10 cellular contexts compared by ENCODE assay signal in the genomic region with DNA sequence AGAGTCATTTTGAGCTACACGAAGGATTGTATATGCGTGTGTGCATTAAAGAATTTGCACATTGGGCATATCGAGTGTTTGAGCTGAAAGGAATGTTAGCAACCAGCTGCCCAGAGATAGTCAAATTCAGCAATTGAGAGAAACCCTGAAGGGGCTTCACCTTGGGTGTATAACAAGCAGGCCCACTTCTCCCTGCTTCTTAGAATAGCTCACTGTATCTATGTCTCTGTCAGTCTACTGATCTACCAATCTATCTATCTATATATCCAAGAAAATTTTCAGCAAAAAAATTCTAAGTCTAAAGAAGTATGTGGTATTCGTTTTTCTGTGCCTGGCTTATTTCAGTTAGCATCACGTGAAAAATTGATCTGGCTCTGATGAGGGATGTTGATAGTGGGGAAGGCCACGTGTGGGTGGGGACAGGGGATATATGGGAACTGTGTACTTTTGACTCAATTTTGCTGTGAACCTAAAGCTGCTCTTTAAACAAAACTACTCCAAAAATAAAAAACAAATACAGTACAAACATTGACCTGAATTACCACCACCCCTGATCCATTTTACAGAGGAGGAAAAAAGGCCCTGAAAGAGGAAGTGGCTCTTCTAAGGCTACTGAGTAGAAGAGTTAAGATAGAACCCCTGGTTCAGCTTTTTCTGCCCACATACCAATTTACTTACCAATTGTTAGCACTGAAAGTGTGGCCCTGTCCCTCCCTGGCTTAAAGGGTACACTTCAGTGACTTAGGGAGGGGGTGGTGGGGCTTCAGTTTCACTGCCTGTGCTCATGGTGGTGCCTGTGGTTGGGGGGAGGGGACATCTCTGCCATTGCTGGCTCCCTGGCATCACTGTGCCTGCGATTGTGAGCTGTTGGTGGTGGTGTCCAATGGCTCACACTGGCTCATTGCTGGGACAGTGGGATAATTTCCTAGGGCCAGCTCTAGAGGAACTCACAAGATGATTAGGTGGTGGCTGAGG.
DNase-seq lines count a peak whose midpoint lies in the region; ATAC-seq, FAIRE-seq and TF ChIP-seq lines count a peak whose summit lies in the region.
"Had no signal": no experiment of that assay in that cellular context is flagged by ENCODE, and none has a peak within 500 bp of the region (broad histone marks: within the 10 kb centered on the region; RNA-seq: fewer than 3 reads in every experiment).

No MANE protein-coding gene starts in this region.

- no peak overlapping the region for H4K91ac ChIP-seq in trophoblast cell (ENCODE audit: low read depth, low read length)

- no peak for TF ChIP-seq CTCF in gastroesophageal sphincter (IDR thresholded peaks at IDR 0.05)

- H3K23ac ChIP-seq in trophoblast cell (ENCODE audit: low read length), result no peak overlapping the region

- H3K9me3 ChIP-seq in gastroesophageal sphincter (no peaks in the 10 kb centered on the region), trophoblast cell (ENCODE audit: insufficient read depth, low read depth, low read length) (no peaks in the 10 kb centered on the region)

- TF ChIP-seq EP300 in gastroesophageal sphincter (IDR thresholded peaks at IDR 0.05), result no peak

- no peak overlapping the region for H3K4me2 ChIP-seq in trophoblast cell (ENCODE audit: low read length)

- H3K4ac ChIP-seq in trophoblast cell (ENCODE audit: low read depth, low read length), result no peak overlapping the region

- H2AFZ ChIP-seq in trophoblast cell (ENCODE audit: insufficient read depth, low read length, poor library complexity), result no peak overlapping the region

- no peak for TF ChIP-seq POLR2A in gastroesophageal sphincter (IDR thresholded peaks at IDR 0.05)

- DNase-seq in kidney tubule cell (ENCODE audit: low spot score) (peak; percentile 50), trophoblast cell (no peak), HTR-8/SVneo (ENCODE audit: insufficient read length, low spot score) (no peak), NCI-H1694 treated with DMSO at 0.1 percent for 48 hours (lab: John Stamatoyannopoulos, UW) (no peak)
- DNase-seq: NCI-H1105 treated with DMSO at 0.1 percent for 48 hours, right cardiac atrium had no signal

- no peaks in the 10 kb centered on the region for H3K4me1 ChIP-seq in gastroesophageal sphincter
- no peaks in the 10 kb centered on the region for H3K4me1 ChIP-seq in trophoblast cell (ENCODE audit: control insufficient read depth in 1 of 2, insufficient read depth in 2 of 2, low read length in 2 of 2)

- no peak overlapping the region for H3K4me3 ChIP-seq in gastroesophageal sphincter
- no peak overlapping the region for H3K4me3 ChIP-seq in trophoblast cell (ENCODE audit: low read depth, low read length)

- no peak overlapping the region for H4K8ac ChIP-seq in trophoblast cell (ENCODE audit: low read depth, low read length)

- H3K14ac ChIP-seq in trophoblast cell (ENCODE audit: low read length), result no peak overlapping the region

- peaks cover 7% of the 10 kb centered on the region for H3K27me3 ChIP-seq in gastroesophageal sphincter
- no peaks in the 10 kb centered on the region for H3K27me3 ChIP-seq in trophoblast cell (ENCODE audit: insufficient read depth, low read length)

- 69 to 74% methylated on average over 5 to 7 of the region's 7 CpGs for WGBS in gastroesophageal sphincter (ENCODE audit: low coverage in 1 of 2), 2 donors
- WGBS in trophoblast cell (ENCODE audit: extremely low coverage, insufficient coverage, insufficient read length), result no CpG with 5 or more reads among the region's 7 CpGs

- H3K79me1 ChIP-seq in trophoblast cell (ENCODE audit: low read length), result no peaks in the 10 kb centered on the region

- H3K27ac ChIP-seq in gastroesophageal sphincter (no peak overlapping the region), trophoblast cell (ENCODE audit: low read depth, low read length) (no peak overlapping the region)

- H3K9ac ChIP-seq in trophoblast cell (ENCODE audit: low read length), result no peak overlapping the region

- FAIRE-seq in HTR-8/SVneo (lab: Jason Lieb, UNC), result no peak

- no peak overlapping the region for H2AK5ac ChIP-seq in trophoblast cell (ENCODE audit: low read length)

- no peak overlapping the region for H2BK5ac ChIP-seq in trophoblast cell (ENCODE audit: low read depth, low read length, poor library complexity)

- no peak overlapping the region for H3K18ac ChIP-seq in trophoblast cell (ENCODE audit: low read length)

- no peaks in the 10 kb centered on the region for H3K36me3 ChIP-seq in gastroesophageal sphincter
- no peaks in the 10 kb centered on the region for H3K36me3 ChIP-seq in trophoblast cell (ENCODE audit: control insufficient read depth in 1 of 2, insufficient read depth in 2 of 2, low read length in 2 of 2)

- no peaks in the 10 kb centered on the region for H3K79me2 ChIP-seq in trophoblast cell (ENCODE audit: control insufficient read depth, insufficient read depth, low read length, poor library complexity)

- H2BK120ac ChIP-seq in trophoblast cell (ENCODE audit: insufficient read depth, low read length, poor library complexity), result no peak overlapping the region

- ATAC-seq in GM18907 (IDR thresholded peaks at IDR 0.05; ENCODE audit: unreplicated experiment) (peak; percentile 94), GM21737 (IDR thresholded peaks at IDR 0.05; ENCODE audit: unreplicated experiment) (peak; percentile 88), HG03520 (IDR thresholded peaks at IDR 0.05; ENCODE audit: unreplicated experiment) (peak; percentile 95), gastroesophageal sphincter (no peak)
- ATAC-seq: right cardiac atrium had no signal

- H4K12ac ChIP-seq in trophoblast cell (ENCODE audit: low read depth, low read length), result no peak overlapping the region

- no peak overlapping the region for H2BK12ac ChIP-seq in trophoblast cell (ENCODE audit: low read length)
